In the genomic region with DNA sequence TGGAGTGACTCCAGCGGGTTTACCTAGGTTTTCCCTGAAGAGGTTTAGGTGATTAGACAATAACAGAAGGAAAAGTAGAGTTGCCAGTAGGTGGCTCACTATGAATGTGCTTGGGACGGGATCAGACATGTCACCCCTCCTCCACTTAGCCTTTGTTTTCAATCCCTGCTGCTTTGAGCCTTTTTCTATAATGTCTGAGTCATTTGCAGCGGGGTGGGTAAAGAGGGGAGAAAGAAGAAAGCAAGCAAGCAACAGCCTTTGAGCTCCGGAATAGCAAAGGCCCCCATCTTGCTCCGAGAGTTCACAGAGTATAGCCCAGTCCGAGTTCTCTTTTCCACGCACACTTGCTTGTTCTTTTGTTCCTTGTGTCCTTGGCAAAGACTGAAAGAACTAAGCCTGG, we compare ENCODE assay signal across 8 cellular contexts.
DNase-seq lines count a peak whose midpoint lies in the region; ATAC-seq and TF ChIP-seq lines count a peak whose summit lies in the region.

No MANE protein-coding gene starts in this region.

- CTCF ChIA-PET in HEK293 (lab: Yijun Ruan, JAX), result interaction anchor here (0.6 to 1.9 kb wide), 11 partner anchors 9 to 1346 kb away, joined by 3 to 7 read pairs (median 4); no protein-coding TSS in a partner anchor

- 21 to 22% methylated on average over 7 of the region's 7 CpGs for WGBS in upper lobe of left lung, 2 donors

- TF ChIP-seq POLR2A in upper lobe of left lung (IDR thresholded peaks at IDR 0.05), result no peak

- H3K4me3 ChIP-seq in HEK293 (ENCODE audit: low read depth, low read length), result no peak overlapping the region
- H3K4me3 ChIP-seq in upper lobe of left lung, result peak overlapping the region in 2 of 4 donors; percentile 21 to 22

- H3K36me3 ChIP-seq in HEK293 (ENCODE audit: control insufficient read depth in 2 of 2, insufficient read depth in 1 of 2, low read length in 2 of 2) (no peaks in the 10 kb centered on the region), upper lobe of left lung (no peaks in the 10 kb centered on the region)

- peak; percentile 97 for ATAC-seq in left lobe of liver
- ATAC-seq in upper lobe of left lung (ENCODE audit: low FRiP score in 2 of 2), result peak; percentile 56 to 81
- ATAC-seq in activated CD4-positive, CD25-positive, alpha-beta regulatory T cell treated with anti-CD3 and anti-CD28 coated beads, Interleukin-2, amount 50 U/mL, for 24 hours, result no peak

- H3K9me3 ChIP-seq in HEK293 (ENCODE audit: control insufficient read depth, insufficient read depth, low read depth, low read length), result no peaks in the 10 kb centered on the region
- no peaks in the 10 kb centered on the region for H3K9me3 ChIP-seq in upper lobe of left lung

- peak; percentile 50; the same call in 1 of the 2 replicates for TF ChIP-seq CTCF in HEK293 (tag by site-specific recombination; IDR thresholded peaks at IDR 0.05)
- TF ChIP-seq CTCF in upper lobe of left lung (IDR thresholded peaks at IDR 0.05), result peak in 4 of 6 experiments; percentile 21 to 36 (median 27)

- no peak for TF ChIP-seq EP300 in upper lobe of left lung (IDR thresholded peaks at IDR 0.05)

- H3K4me1 ChIP-seq in HEK293 (ENCODE audit: control insufficient read depth, insufficient read depth, low read length), result no peaks in the 10 kb centered on the region
- no peaks in the 10 kb centered on the region for H3K4me1 ChIP-seq in upper lobe of left lung

- H3K27ac ChIP-seq in HEK293 (ENCODE audit: extremely low read depth, low read depth, low read length) (no peak overlapping the region), upper lobe of left lung (peak overlapping the region in 1 of 4 donors; percentile 36)

- peak; percentile 72 for DNase-seq in NCI-H748 treated with DMSO at 0.1 percent for 48 hours (lab: John Stamatoyannopoulos, UW)
- peak; percentile 81 for DNase-seq in dedifferentiated amniotic fluid mesenchymal stem cell (ENCODE audit: extremely low spot score)
- DNase-seq in left lobe of liver (ENCODE audit: low spot score), result no peak
- no peak for DNase-seq in upper lobe of left lung
- DNase-seq in NOMO-1 treated with dmso at 0.1 percent for 144 hours (lab: John Stamatoyannopoulos, UW; ENCODE audit: unreplicated experiment), result no peak
- DNase-seq in activated T-cell treated with anti-CD3 and anti-CD28 coated beads, Interleukin-2, amount 50 U/mL, for 1 hour, result no peak

- no peaks in the 10 kb centered on the region for H3K27me3 ChIP-seq in upper lobe of left lung

- POLR2A ChIA-PET in HEK293 (lab: Yijun Ruan, JAX), result no interaction called here

TF ChIP-seq in HEK293, 187 proteins besides CTCF, POLR2A, EP300 and RAD21 (continues in another document):
- TF ChIP-seq ZNF302 (tag by site-specific recombination; IDR thresholded peaks at IDR 0.05; ENCODE audit: low read depth) (no peak), ZNF350 (tag by site-specific recombination; IDR thresholded peaks at IDR 0.05) (no peak), GLIS2 (tag by site-specific recombination; IDR thresholded peaks at IDR 0.05) (no peak), ZNF561 (tag by site-specific recombination; IDR thresholded peaks at IDR 0.05; ENCODE audit: borderline replicate concordance) (0 out of 2 replicates have a peak, but pooled peaks have one; percentile 30), ZNF596 (tag by site-specific recombination; IDR thresholded peaks at IDR 0.05) (no peak), ZNF776 (tag by site-specific recombination; IDR thresholded peaks at IDR 0.05; ENCODE audit: borderline replicate concordance) (no peak), ZNF324 (tag by site-specific recombination; IDR thresholded peaks at IDR 0.05) (no peak), ZNF658 (tag by site-specific recombination; IDR thresholded peaks at IDR 0.05) (no peak), ZNF221 (tag by site-specific recombination; IDR thresholded peaks at IDR 0.05; ENCODE audit: borderline replicate concordance) (no peak), ZNF555 (tag by site-specific recombination; conservative IDR thresholded peaks at IDR 0.05) (no peak), OSR2 (tag by site-specific recombination; IDR thresholded peaks at IDR 0.05) (no peak), ZNF19 (tag by site-specific recombination; IDR thresholded peaks at IDR 0.05; ENCODE audit: low read depth) (no peak), ZNF626 (tag by site-specific recombination; IDR thresholded peaks at IDR 0.05) (no peak), ZNF341 (tag by site-specific recombination; IDR thresholded peaks at IDR 0.05; ENCODE audit: low read depth) (no peak), ZNF585B (tag by site-specific recombination; IDR thresholded peaks at IDR 0.05) (no peak), ZNF23 (tag by site-specific recombination; IDR thresholded peaks at IDR 0.05; ENCODE audit: borderline replicate concordance) (no peak), ZNF24 (tag by site-specific recombination; IDR thresholded peaks at IDR 0.05) (no peak), ZNF248 (tag by site-specific recombination; IDR thresholded peaks at IDR 0.05) (no peak), ZNF473 (tag by site-specific recombination; IDR thresholded peaks at IDR 0.05) (no peak), IKZF3 (tag by site-specific recombination; IDR thresholded peaks at IDR 0.05) (no peak), ZNF501 (tag by site-specific recombination; IDR thresholded peaks at IDR 0.05) (no peak), HOXA7 (CRISPR knock-in tag; IDR thresholded peaks at IDR 0.05; ENCODE audit: borderline replicate concordance) (no peak), TRIM28 (IDR thresholded peaks at IDR 0.05; ENCODE audit: borderline replicate concordance, low read length) (peak; percentile 82), ZNF654 (tag by site-specific recombination; IDR thresholded peaks at IDR 0.05; ENCODE audit: low read depth) (peak; percentile 83), ZNF623 (tag by site-specific recombination; IDR thresholded peaks at IDR 0.05) (no peak), ZIC2 (tag by site-specific recombination; IDR thresholded peaks at IDR 0.05) (no peak)
- TF ChIP-seq, protein P1, sequence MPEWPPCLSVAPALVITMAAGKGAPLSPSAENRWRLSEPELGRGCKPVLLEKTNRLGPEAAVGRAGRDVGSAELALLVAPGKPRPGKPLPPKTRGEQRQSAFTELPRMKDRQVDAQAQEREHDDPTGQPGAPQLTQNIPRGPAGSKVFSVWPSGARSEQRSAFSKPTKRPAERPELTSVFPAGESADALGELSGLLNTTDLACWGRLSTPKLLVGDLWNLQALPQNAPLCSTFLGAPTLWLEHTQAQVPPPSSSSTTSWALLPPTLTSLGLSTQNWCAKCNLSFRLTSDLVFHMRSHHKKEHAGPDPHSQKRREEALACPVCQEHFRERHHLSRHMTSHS (tag by site-specific recombination; IDR thresholded peaks at IDR 0.05), result no peak
- TF ChIP-seq, protein P2, sequence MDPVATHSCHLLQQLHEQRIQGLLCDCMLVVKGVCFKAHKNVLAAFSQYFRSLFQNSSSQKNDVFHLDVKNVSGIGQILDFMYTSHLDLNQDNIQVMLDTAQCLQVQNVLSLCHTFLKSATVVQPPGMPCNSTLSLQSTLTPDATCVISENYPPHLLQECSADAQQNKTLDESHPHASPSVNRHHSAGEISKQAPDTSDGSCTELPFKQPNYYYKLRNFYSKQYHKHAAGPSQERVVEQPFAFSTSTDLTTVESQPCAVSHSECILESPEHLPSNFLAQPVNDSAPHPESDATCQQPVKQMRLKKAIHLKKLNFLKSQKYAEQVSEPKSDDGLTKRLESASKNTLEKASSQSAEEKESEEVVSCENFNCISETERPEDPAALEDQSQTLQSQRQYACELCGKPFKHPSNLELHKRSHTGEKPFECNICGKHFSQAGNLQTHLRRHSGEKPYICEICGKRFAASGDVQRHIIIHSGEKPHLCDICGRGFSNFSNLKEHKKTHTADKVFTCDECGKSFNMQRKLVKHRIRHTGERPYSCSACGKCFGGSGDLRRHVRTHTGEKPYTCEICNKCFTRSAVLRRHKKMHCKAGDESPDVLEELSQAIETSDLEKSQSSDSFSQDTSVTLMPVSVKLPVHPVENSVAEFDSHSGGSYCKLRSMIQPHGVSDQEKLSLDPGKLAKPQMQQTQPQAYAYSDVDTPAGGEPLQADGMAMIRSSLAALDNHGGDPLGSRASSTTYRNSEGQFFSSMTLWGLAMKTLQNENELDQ (tag by site-specific recombination; IDR thresholded peaks at IDR 0.05; ENCODE audit: low read depth), result 0 out of 2 replicates have a peak, but pooled peaks have one; percentile 9
- TF ChIP-seq, protein P3, sequence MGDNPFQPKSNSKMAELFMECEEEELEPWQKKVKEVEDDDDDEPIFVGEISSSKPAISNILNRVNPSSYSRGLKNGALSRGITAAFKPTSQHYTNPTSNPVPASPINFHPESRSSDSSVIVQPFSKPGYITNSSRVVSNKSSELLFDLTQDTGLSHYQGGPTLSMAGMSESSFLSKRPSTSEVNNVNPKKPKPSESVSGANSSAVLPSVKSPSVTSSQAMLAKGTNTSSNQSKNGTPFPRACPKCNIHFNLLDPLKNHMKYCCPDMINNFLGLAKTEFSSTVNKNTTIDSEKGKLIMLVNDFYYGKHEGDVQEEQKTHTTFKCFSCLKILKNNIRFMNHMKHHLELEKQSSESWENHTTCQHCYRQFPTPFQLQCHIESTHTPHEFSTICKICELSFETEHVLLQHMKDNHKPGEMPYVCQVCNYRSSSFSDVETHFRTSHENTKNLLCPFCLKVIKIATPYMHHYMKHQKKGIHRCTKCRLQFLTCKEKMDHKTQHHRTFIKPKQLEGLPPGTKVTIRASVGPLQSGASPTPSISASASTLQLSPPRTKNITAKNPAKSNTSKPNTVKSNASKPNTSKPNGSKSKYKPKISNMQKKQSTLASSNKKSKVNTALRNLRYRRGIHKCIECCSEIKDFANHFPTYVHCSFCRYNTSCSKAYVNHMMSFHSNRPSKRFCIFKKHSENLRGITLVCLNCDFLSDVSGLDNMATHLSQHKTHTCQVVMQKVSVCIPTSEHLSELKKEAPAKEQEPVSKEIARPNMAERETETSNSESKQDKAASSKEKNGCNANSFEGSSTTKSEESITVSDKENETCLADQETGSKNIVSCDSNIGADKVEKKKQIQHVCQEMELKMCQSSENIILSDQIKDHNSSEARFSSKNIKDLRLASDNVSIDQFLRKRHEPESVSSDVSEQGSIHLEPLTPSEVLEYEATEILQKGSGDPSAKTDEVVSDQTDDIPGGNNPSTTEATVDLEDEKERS (tag by site-specific recombination; IDR thresholded peaks at IDR 0.05), result no peak

Comparison
In these comparisons a context has a peak if more than half of its experiments do, and no peak if none do; other contexts are left out.
1. DNase-seq: peak in NCI-H748 treated with DMSO at 0.1 percent for 48 hours (single experiment) and dedifferentiated amniotic fluid mesenchymal stem cell (single experiment); none in left lobe of liver (single experiment), upper lobe of left lung (0 of 2), NOMO-1 treated with dmso at 0.1 percent for 144 hours (single experiment) and activated T-cell treated with anti-CD3 and anti-CD28 coated beads, Interleukin-2, amount 50 U/mL, for 1 hour (single experiment).
2. ATAC-seq: peak in left lobe of liver (single experiment) and upper lobe of left lung (2 of 2); none in activated CD4-positive, CD25-positive, alpha-beta regulatory T cell treated with anti-CD3 and anti-CD28 coated beads, Interleukin-2, amount 50 U/mL, for 24 hours (0 of 2).